In genomic region chr1:174243451-174244000, GRCh38 we compare ENCODE assay signal across 23 cellular contexts.
"Had no signal": no experiment of that assay in that cellular context is flagged by ENCODE, and none has a peak within 500 bp of the region (broad histone marks: within the 10 kb centered on the region; RNA-seq: fewer than 3 reads in every experiment).

No MANE protein-coding gene starts in this region.

- H3K4me3 ChIP-seq: ascending aorta, cardiac muscle cell, hepatocyte, spleen, thoracic aorta, vagina had no signal

- ATAC-seq: activated CD8-positive, alpha-beta memory T cell treated with anti-CD3 and anti-CD28 coated beads, Interleukin-2, amount 10 ng/mL, durations not matched to agents 7 days and 5 days; activated CD8-positive, alpha-beta T cell treated with anti-CD3 and anti-CD28 coated beads for 36 hours; activated naive CD4-positive, alpha-beta T cell treated with anti-CD3 and anti-CD28 coated beads, Interleukin-2, amount 50 U/mL, for 72 hours; foreskin keratinocyte; T-cell had no signal

- DNase-seq: activated CD4-positive, alpha-beta T cell treated with anti-CD3 and anti-CD28 coated beads, Interleukin-2, amount 10 ng/mL, durations not matched to agents 7 days and 5 days; activated CD4-positive, CD25-positive, alpha-beta regulatory T cell treated with anti-CD3 and anti-CD28 coated beads, Interleukin-2, amount 50 U/mL, for 72 hours; activated CD8-positive, alpha-beta memory T cell treated with anti-CD3 and anti-CD28 coated beads, Interleukin-2, amount 10 ng/mL, durations not matched to agents 7 days and 5 days; activated CD8-positive, alpha-beta T cell treated with anti-CD3 and anti-CD28 coated beads for 36 hours; activated gamma-delta T cell; activated T-cell treated with anti-CD3 and anti-CD28 coated beads for 4 hours; foreskin keratinocyte; immature natural killer cell; kidney glomerular epithelial cell; occipital lobe; posterior cingulate gyrus; retina; spleen; stimulated activated CD4-positive, alpha-beta T cell treated with anti-CD3 and anti-CD28 coated beads, Interleukin-4, amount 100 ng/mL, for 1 hour; stimulated activated naive CD4-positive, alpha-beta T cell treated with Interleukin-2 at 50 U/mL for 16 hours; T-cell; WERI-Rb-1 had no signal
